In genomic region chr1:84352298-84353106, GRCh38 we compare ENCODE assay signal across 17 cellular contexts. TPM values are rescaled to one million over a fixed set of nuclear protein-coding genes. Genes with fewer than 3 reads are reported as not detected.
DNase-seq lines count a peak whose midpoint lies in the region; ATAC-seq, FAIRE-seq and TF ChIP-seq lines count a peak whose summit lies in the region.
"Had no signal": no experiment of that assay in that cellular context is flagged by ENCODE, and none has a peak within 500 bp of the region (broad histone marks: within the 10 kb centered on the region; RNA-seq: fewer than 3 reads in every experiment).

No MANE protein-coding gene starts in this region.

- ATAC-seq in pancreas (peak in 3 of 4 donors; percentile 27 to 73 (median 38)), HG02852 (IDR thresholded peaks at IDR 0.05; ENCODE audit: unreplicated experiment) (no peak), GM19467 (IDR thresholded peaks at IDR 0.05; ENCODE audit: unreplicated experiment) (no peak)
- ATAC-seq: Panc1 had no signal

- TF ChIP-seq CTCF in HFFc6 (IDR thresholded peaks at IDR 0.05) = no peak
- no peak for TF ChIP-seq CTCF in pancreas (IDR thresholded peaks at IDR 0.05)

- H3K27ac Mint-ChIP-seq in HFFc6 = peak overlapping the region; percentile 5; the same call in 1 of the 2 replicates
- H3K27ac Mint-ChIP-seq: CD8-positive, alpha-beta memory T cell; H9; IgD-negative memory B cell had no signal

- peaks cover 37% of the 10 kb centered on the region for H3K4me1 Mint-ChIP-seq in HFFc6 (ENCODE audit: low read depth)
- H3K4me1 Mint-ChIP-seq: CD8-positive, alpha-beta memory T cell; IgD-negative memory B cell had no signal

- H3K4me1 ChIP-seq in pancreas = no peaks in the 10 kb centered on the region
- H3K4me1 ChIP-seq: BLaER1 had no signal

- no peaks in the 10 kb centered on the region for H3K27me3 ChIP-seq in pancreas
- H3K27me3 ChIP-seq: BLaER1 had no signal

- no peaks in the 10 kb centered on the region for H3K36me3 ChIP-seq in pancreas
- H3K36me3 ChIP-seq: BLaER1 had no signal

- DNase-seq in HFFc6 = no peak
- DNase-seq in globus pallidus (ENCODE audit: low spot score) = peak; percentile 20
- DNase-seq in pancreas = no peak
- DNase-seq in NCI-H446 treated with DMSO at 0.1 percent for 48 hours (lab: John Stamatoyannopoulos, UW) = no peak
- DNase-seq in activated naive CD4-positive, alpha-beta T cell (lab: John Stamatoyannopoulos, UW) = no peak
- DNase-seq: CD8-positive, alpha-beta memory T cell; H9; NCI-H1048; NCI-H146; Right ventricle myocardium superior had no signal

- no peak overlapping the region for H3K4me3 Mint-ChIP-seq in HFFc6
- H3K4me3 Mint-ChIP-seq: CD8-positive, alpha-beta memory T cell; H9; IgD-negative memory B cell had no signal

- 67 to 70% methylated on average over 3 of the region's 3 CpGs for WGBS in pancreas, 2 donors

- H3K9me3 Mint-ChIP-seq in HFFc6 = no peaks in the 10 kb centered on the region
- H3K9me3 Mint-ChIP-seq: CD8-positive, alpha-beta memory T cell; H9 had no signal

- no peak overlapping the region for H3K4me3 ChIP-seq in pancreas
- H3K4me3 ChIP-seq: BLaER1 had no signal

- no peaks in the 10 kb centered on the region for H3K9me3 ChIP-seq in pancreas
- H3K9me3 ChIP-seq: BLaER1 had no signal

- peak overlapping the region; percentile 11 for H3K27ac ChIP-seq in angular gyrus (ENCODE audit: low read depth, low read length)
- peak overlapping the region in 1 of 4 donors; percentile 16 for H3K27ac ChIP-seq in pancreas
- H3K27ac ChIP-seq: BLaER1 had no signal

- no peaks in the 10 kb centered on the region; the same call in 1 of the 2 replicates for H3K27me3 Mint-ChIP-seq in HFFc6 (ENCODE audit: insufficient read depth)

- peaks cover 6% of the 10 kb centered on the region; the same call in 1 of the 2 replicates for H3K36me3 Mint-ChIP-seq in HFFc6 (ENCODE audit: low read depth)
- H3K36me3 Mint-ChIP-seq: IgD-negative memory B cell had no signal

- intact Hi-C loops in pancreas (cut with DNase I) = no loop called here

- FAIRE-seq in pancreas (lab: Jason Lieb, UNC) = no peak

RNA-seq across cellular contexts. Expression of gene DNASE2B, which starts 45.8 kb away (rescaled TPM):
- total RNA-seq in HFFc6 (2021; fragmentation: NEBNext Ultra II Directional; extraction: Animal tissue kit (Norgen Biotek cat#: 25700)) = not detected
- under 1 TPM in 2 of 6 donors, not detected in 4; 0.15 to 0.59 TPM for total RNA-seq in pancreas
- polyA plus RNA-seq in pancreas = under 1 TPM; 0.15 to 0.16 TPM
- total RNA-seq: CD8-positive, alpha-beta memory T cell; Daoy; H9; Right ventricle myocardium superior had no signal
- polyA plus RNA-seq: CD8-positive, alpha-beta memory T cell; IgD-negative memory B cell had no signal

RNA-seq across cellular contexts. Expression of gene SAMD13, which starts 51.0 kb away (rescaled TPM):
- 1 to 10 TPM in 1 of 6 experiments, under 1 TPM in 5; 0.36 to 1.1 (median 0.45) TPM for total RNA-seq in HFFc6 (2021; fragmentation: NEBNext Ultra II Directional; extraction: Animal tissue kit (Norgen Biotek cat#: 25700))
- 1 to 10 TPM in 1 of 6 donors, under 1 TPM in 5; 0.57 to 2.6 (median 0.66) TPM for total RNA-seq in pancreas
- polyA plus RNA-seq in pancreas = 1 to 10 TPM in 1 of 2 donors, under 1 TPM in 1; 0.65 to 1.3 TPM
- polyA plus RNA-seq: IgD-negative memory B cell had no signal

Comparison
In these comparisons a context has a peak if more than half of its experiments do, and no peak if none do; other contexts are left out.
1. ATAC-seq: peak in pancreas (3 of 4); none in HG02852 (single experiment) and GM19467 (single experiment).